Comparison of ENCODE assay signal across 28 cellular contexts in the genomic region with DNA sequence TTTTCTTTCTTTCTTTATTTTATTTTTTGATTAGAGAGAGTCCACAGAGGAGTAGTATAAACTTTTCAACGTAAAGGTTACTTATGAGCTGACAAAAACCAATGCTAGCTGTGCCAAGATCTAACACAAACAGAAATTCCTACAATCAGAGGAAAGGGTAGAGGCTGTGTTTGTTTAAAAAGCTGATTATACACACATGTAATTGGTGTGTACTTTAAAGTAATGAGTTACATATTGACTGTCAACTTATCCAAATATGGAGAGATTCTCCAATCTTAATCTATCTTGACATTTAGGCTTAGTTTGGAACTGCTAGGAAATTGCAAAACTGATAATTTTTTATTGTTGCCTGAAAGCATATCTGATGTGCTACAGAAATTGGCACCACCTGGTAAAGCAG.
"Had no signal": no experiment of that assay in that cellular context is flagged by ENCODE, and none has a peak within 500 bp of the region (broad histone marks: within the 10 kb centered on the region; RNA-seq: fewer than 3 reads in every experiment).

No MANE protein-coding gene starts in this region.

- H3K4me1 ChIP-seq: ascending aorta had no signal

- H3K4me3 Mint-ChIP-seq: activated CD4-positive, alpha-beta T cell treated with anti-CD3 and anti-CD28 coated beads, Interleukin-2, amount 10 ng/mL, durations not matched to agents 24 days and 14 days; activated CD8-positive, alpha-beta T cell treated with anti-CD3 and anti-CD28 coated beads, Interleukin-2, amount 10 ng/mL, durations not matched to agents 7 days and 5 days; activated naive CD4-positive, alpha-beta T cell treated with anti-CD3 and anti-CD28 coated beads, Interleukin-2, amount 50 U/mL, for 24 hours; activated naive CD8-positive, alpha-beta T cell treated with anti-CD3 and anti-CD28 coated beads, Interleukin-2, amount 10 ng/mL, durations not matched to agents 7 days and 5 days; activated T-cell treated with anti-CD3 and anti-CD28 coated beads, Interleukin-2, amount 50 U/mL, for 24 hours had no signal

- H3K4me1 Mint-ChIP-seq: activated CD4-positive, alpha-beta T cell treated with anti-CD3 and anti-CD28 coated beads, Interleukin-2, amount 10 ng/mL, durations not matched to agents 24 days and 14 days; activated naive CD4-positive, alpha-beta T cell treated with anti-CD3 and anti-CD28 coated beads, Interleukin-2, amount 50 U/mL, for 24 hours; activated naive CD8-positive, alpha-beta T cell treated with anti-CD3 and anti-CD28 coated beads, Interleukin-2, amount 10 ng/mL, durations not matched to agents 7 days and 5 days had no signal

- H3K4me3 ChIP-seq: ascending aorta, cardiac muscle cell had no signal

- H3K27ac Mint-ChIP-seq: activated CD4-positive, alpha-beta T cell treated with anti-CD3 and anti-CD28 coated beads, Interleukin-2, amount 10 ng/mL, durations not matched to agents 24 days and 14 days; activated CD8-positive, alpha-beta T cell treated with anti-CD3 and anti-CD28 coated beads, Interleukin-2, amount 10 ng/mL, durations not matched to agents 7 days and 5 days; activated naive CD4-positive, alpha-beta T cell treated with anti-CD3 and anti-CD28 coated beads, Interleukin-2, amount 50 U/mL, for 24 hours; activated naive CD8-positive, alpha-beta T cell treated with anti-CD3 and anti-CD28 coated beads, Interleukin-2, amount 10 ng/mL, durations not matched to agents 7 days and 5 days; activated T-cell treated with anti-CD3 and anti-CD28 coated beads, Interleukin-2, amount 50 U/mL, for 24 hours; activated T-helper 2 cell treated with anti-CD3 and anti-CD28 coated beads, Interferon-gamma antibody, Interleukin-2, Interleukin-4, amounts not matched to agents 10 μg/mL and 5 μg/mL and 100 μg/mL, durations not matched to agents 14 hours and 24 hours and 36 hours had no signal

- H3K27ac ChIP-seq: ascending aorta, cardiac muscle cell, WERI-Rb-1 had no signal

- H3K27me3 Mint-ChIP-seq: activated naive CD8-positive, alpha-beta T cell treated with anti-CD3 and anti-CD28 coated beads, Interleukin-2, amount 10 ng/mL, durations not matched to agents 7 days and 5 days had no signal

- H3K36me3 Mint-ChIP-seq: activated naive CD8-positive, alpha-beta T cell treated with anti-CD3 and anti-CD28 coated beads, Interleukin-2, amount 10 ng/mL, durations not matched to agents 7 days and 5 days had no signal

- DNase-seq: activated CD4-positive, alpha-beta T cell treated with anti-CD3 and anti-CD28 coated beads, Interleukin-2, amount 10 ng/mL, durations not matched to agents 24 days and 14 days; activated CD4-positive, alpha-beta T cell treated with anti-CD3 and anti-CD28 coated beads, Interleukin-2, amount 50 U/mL, for 4 hours; activated CD8-positive, alpha-beta T cell treated with anti-CD3 and anti-CD28 coated beads, Interleukin-2, amount 10 ng/mL, durations not matched to agents 7 days and 5 days; activated gamma-delta T cell; activated naive CD4-positive, alpha-beta T cell treated with Interleukin-2 at 50 U/mL for 16 hours; activated naive CD8-positive, alpha-beta T cell treated with anti-CD3 and anti-CD28 coated beads, Interleukin-2, amount 10 ng/mL, durations not matched to agents 7 days and 5 days; activated T-cell treated with anti-CD3 and anti-CD28 coated beads, Interleukin-2, amount 50 U/mL, for 24 hours; amygdala; Kasumi-1; KG1; MM.1S; MV-4-11; NCI-H1092; NCI-H1436 treated with DMSO at 0.1 percent for 48 hours; NCI-H1694 treated with DMSO at 0.1 percent for 48 hours; NCI-H2029; NCI-H510A; NCI-H526; Right ventricle myocardium superior; SW 1271; T-helper 1 cell; T-helper 2 cell; T-helper 9 cell; WERI-Rb-1 had no signal

- H3K36me3 ChIP-seq: ascending aorta, cardiac muscle cell, WERI-Rb-1 had no signal

- ATAC-seq: activated CD8-positive, alpha-beta T cell treated with anti-CD3 and anti-CD28 coated beads, Interleukin-2, amount 10 ng/mL, durations not matched to agents 7 days and 5 days had no signal

- H3K27me3 ChIP-seq: ascending aorta, cardiac muscle cell had no signal
